Comparison of ENCODE assay signal across 19 cellular contexts in genomic region chr10:123748711-123749110, GRCh38.
DNase-seq lines count a peak whose midpoint lies in the region; ATAC-seq, FAIRE-seq and TF ChIP-seq lines count a peak whose summit lies in the region.
"Had no signal": no experiment of that assay in that cellular context is flagged by ENCODE, and none has a peak within 500 bp of the region (broad histone marks: within the 10 kb centered on the region; RNA-seq: fewer than 3 reads in every experiment).

No MANE protein-coding gene starts in this region.

- H3K36me3 ChIP-seq in neuronal stem cell (replicated peaks in 1 of 2; ENCODE audit: control insufficient read depth in 2 of 2, insufficient read depth in 2 of 2, low read length in 2 of 2): no peaks in the 10 kb centered on the region
- H3K36me3 ChIP-seq: BLaER1 had no signal

- no peak overlapping the region for H3K27ac ChIP-seq in neuronal stem cell (replicated peaks; ENCODE audit: low read length)
- H3K27ac ChIP-seq: BLaER1 had no signal

- TF ChIP-seq POLR2A in GM18505 (IDR thresholded peaks at IDR 0.05; ENCODE audit: borderline replicate concordance, extremely low read depth, insufficient read depth, insufficient read length): no peak

- H3K4me1 ChIP-seq in neuronal stem cell (ENCODE audit: control insufficient read depth in 2 of 2, insufficient read depth in 1 of 2, low read depth in 1 of 2, low read length in 2 of 2): peaks cover 0 to 6% of the 10 kb centered on the region in 2 donors

- no CpG with 5 or more reads among the region's 15 CpGs for WGBS in neuronal stem cell (ENCODE audit: extremely low coverage in 2 of 2, insufficient read length in 2 of 2, insufficient replicate concordance in 1 of 2), 2 donors

- FAIRE-seq in HTR-8/SVneo (lab: Jason Lieb, UNC): no peak
- FAIRE-seq: GM12878, GM19239, K562 had no signal

- no peaks in the 10 kb centered on the region for H3K27me3 ChIP-seq in neuronal stem cell (ENCODE audit: control insufficient read depth in 3 of 3, insufficient read depth in 3 of 3, low read depth in 1 of 3, low read length in 3 of 3)
- H3K27me3 ChIP-seq: BLaER1 had no signal

- H3K9me3 ChIP-seq in neuronal stem cell (replicated peaks in 1 of 2; ENCODE audit: control insufficient read depth in 2 of 2, insufficient read depth in 1 of 2, low read depth in 1 of 2, low read length in 2 of 2): peaks cover 0 to 2% of the 10 kb centered on the region in 2 donors

- no peak overlapping the region for H3K4me2 ChIP-seq in neuronal stem cell (ENCODE audit: insufficient read depth, low read length, poor library complexity, severe bottlenecking)
- H3K4me2 ChIP-seq: BLaER1, GM23338 had no signal

- ATAC-seq in GM18505 (IDR thresholded peaks at IDR 0.05; ENCODE audit: unreplicated experiment): no peak
- ATAC-seq: GM12878, GM23338, K562 had no signal

- peak overlapping the region; percentile 77 for H3K14ac ChIP-seq in neuronal stem cell (ENCODE audit: low read length)

- no peaks in the 10 kb centered on the region for H3K79me1 ChIP-seq in neuronal stem cell (ENCODE audit: low read depth, low read length)

- DNase-seq in NCI-H524 (lab: John Stamatoyannopoulos, UW): peak; percentile 5 to 47
- DNase-seq in NCI-H524 treated with DMSO at 0.1 percent for 48 hours (lab: John Stamatoyannopoulos, UW): no peak
- peak; percentile 27 for DNase-seq in ecto neural progenitor cell (ENCODE audit: low spot score)
- no peak for DNase-seq in neuronal stem cell (ENCODE audit: low spot score)
- no peak for DNase-seq in HTR-8/SVneo (ENCODE audit: insufficient read length, low spot score)
- DNase-seq in ureter (ENCODE audit: low spot score): no peak
- DNase-seq: 8988T; CD4-positive, alpha-beta memory T cell; DMS153; DND-41; EL; H7; IMR-90 had no signal

- no peak overlapping the region for H2AFZ ChIP-seq in neuronal stem cell (ENCODE audit: low read length)
- H2AFZ ChIP-seq: GM23338 had no signal

- H2BK15ac ChIP-seq in neuronal stem cell (ENCODE audit: low read length): no peak overlapping the region

- H3K18ac ChIP-seq in neuronal stem cell (ENCODE audit: low read length): peak overlapping the region; percentile 61

- H4K91ac ChIP-seq in neuronal stem cell (ENCODE audit: low read depth, low read length, poor library complexity): no peak overlapping the region

- peak overlapping the region; percentile 15 for H2BK5ac ChIP-seq in neuronal stem cell (ENCODE audit: low read length)

- no peak overlapping the region for H3K4ac ChIP-seq in neuronal stem cell (ENCODE audit: low read length)

- H3K9ac ChIP-seq in neuronal stem cell (ENCODE audit: low read depth, low read length, poor library complexity): no peak overlapping the region
- H3K9ac ChIP-seq: BLaER1 had no signal

- H4K8ac ChIP-seq in neuronal stem cell (ENCODE audit: low read depth, low read length): no peak overlapping the region

- H3K4me3 ChIP-seq in neuronal stem cell (ENCODE audit: low read length in 2 of 2): no peak overlapping the region
- H3K4me3 ChIP-seq: BLaER1, GM12878, GM23338, K562 had no signal

- no peak overlapping the region for H2BK12ac ChIP-seq in neuronal stem cell (ENCODE audit: low read length)

- H3K23ac ChIP-seq in neuronal stem cell (ENCODE audit: low read depth, low read length, poor library complexity): no peak overlapping the region

- H2AK5ac ChIP-seq in neuronal stem cell (ENCODE audit: low read depth, low read length): peak overlapping the region; percentile 78

- H2BK120ac ChIP-seq in neuronal stem cell (ENCODE audit: low read depth, low read length): no peak overlapping the region

Comparison
In these comparisons a context has a peak if more than half of its experiments do, and no peak if none do; other contexts are left out.
1. DNase-seq: peak in NCI-H524 (2 of 2) and ecto neural progenitor cell (single experiment); none in NCI-H524 treated with DMSO at 0.1 percent for 48 hours (single experiment), neuronal stem cell (single experiment), HTR-8/SVneo (single experiment) and ureter (single experiment).